ENCODE assay signal across 1 cellular context in the genomic region with DNA sequence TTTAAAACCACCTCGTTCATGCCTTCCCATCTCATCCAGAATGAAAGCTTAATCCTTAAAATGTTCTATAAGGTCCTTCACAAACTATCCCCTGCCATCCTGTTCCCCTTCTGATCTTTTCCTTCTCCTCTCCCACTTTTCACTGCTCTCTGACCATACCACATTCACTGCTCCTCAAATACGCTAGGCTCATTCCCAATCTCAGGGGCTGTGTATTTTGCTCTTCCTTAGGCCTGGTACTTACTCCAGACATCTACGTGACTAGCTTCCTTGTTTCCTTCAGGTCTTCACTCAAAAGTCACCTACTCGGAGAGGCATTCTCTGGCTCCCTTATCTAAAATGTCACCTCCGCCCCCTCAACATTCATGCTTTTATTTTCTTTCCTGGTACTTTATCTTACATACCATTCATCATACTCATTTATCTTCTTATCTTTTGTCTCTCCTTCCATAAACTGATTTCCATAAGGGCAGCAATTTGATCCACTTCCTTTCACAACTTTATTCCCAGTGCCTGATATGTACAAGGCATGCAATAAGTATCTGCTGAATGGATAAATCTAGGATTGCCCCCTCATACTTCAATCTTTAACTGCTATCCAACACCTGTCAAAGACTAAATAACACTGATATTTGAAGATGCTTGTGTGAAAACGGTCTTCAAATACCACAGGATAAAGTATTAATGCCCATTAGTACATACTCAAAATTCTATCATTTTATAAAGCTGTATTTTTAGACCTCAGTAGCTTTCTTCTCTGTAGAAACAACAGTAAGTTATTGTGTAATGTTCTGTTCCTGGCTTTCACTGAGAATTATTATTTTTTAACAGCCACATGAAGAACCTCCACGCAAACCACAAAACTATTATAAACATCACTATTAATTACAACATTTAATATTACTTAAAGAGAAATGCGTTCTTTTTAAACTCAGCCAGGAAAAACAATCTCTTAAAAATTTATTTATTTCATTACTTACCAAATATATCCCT.
TF ChIP-seq lines count a peak whose summit lies in the region.

No MANE protein-coding gene starts in this region.

TF ChIP-seq in H1, 55 proteins besides CTCF, POLR2A, EP300 and RAD21:
- TF ChIP-seq SUZ12 (IDR thresholded peaks at IDR 0.05; ENCODE audit: low read length) (no peak), MAX (IDR thresholded peaks at IDR 0.05) (no peak), SIRT6 (IDR thresholded peaks at IDR 0.05; ENCODE audit: low read length) (no peak), TBP (IDR thresholded peaks at IDR 0.05; ENCODE audit: low read depth, low read length) (no peak), SP1 (IDR thresholded peaks at IDR 0.05; ENCODE audit: low read depth, low read length) (no peak), SIN3A (conservative IDR thresholded peaks at IDR 0.05 in 1 of 2, IDR thresholded peaks at IDR 0.05 in 1 of 2; ENCODE audit: low read depth in 1 of 2, low read length in 2 of 2) (no peak), TEAD4 (IDR thresholded peaks at IDR 0.05; ENCODE audit: low read depth, low read length) (no peak), RBBP5 (IDR thresholded peaks at IDR 0.05; ENCODE audit: borderline replicate concordance, low read depth, low read length) (no peak), CHD7 (IDR thresholded peaks at IDR 0.05; ENCODE audit: insufficient replicate concordance, low read length) (no peak), ASH2L (IDR thresholded peaks at IDR 0.05; ENCODE audit: low read length) (no peak), CBX5 (IDR thresholded peaks at IDR 0.05; ENCODE audit: low read depth, low read length) (no peak), JUND (IDR thresholded peaks at IDR 0.05; ENCODE audit: low read length) (no peak), JUN (IDR thresholded peaks at IDR 0.05; ENCODE audit: low read depth, low read length) (no peak), TCF12 (IDR thresholded peaks at IDR 0.05; ENCODE audit: low read depth, low read length) (no peak)
- TF ChIP-seq, protein P1, sequence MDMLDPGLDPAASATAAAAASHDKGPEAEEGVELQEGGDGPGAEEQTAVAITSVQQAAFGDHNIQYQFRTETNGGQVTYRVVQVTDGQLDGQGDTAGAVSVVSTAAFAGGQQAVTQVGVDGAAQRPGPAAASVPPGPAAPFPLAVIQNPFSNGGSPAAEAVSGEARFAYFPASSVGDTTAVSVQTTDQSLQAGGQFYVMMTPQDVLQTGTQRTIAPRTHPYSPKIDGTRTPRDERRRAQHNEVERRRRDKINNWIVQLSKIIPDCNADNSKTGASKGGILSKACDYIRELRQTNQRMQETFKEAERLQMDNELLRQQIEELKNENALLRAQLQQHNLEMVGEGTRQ (IDR thresholded peaks at IDR 0.05; ENCODE audit: low read length), result no peak
